ENCODE assay signal across 9 cellular contexts in genomic region chr14:69938751-69939150, GRCh38. TPM values are rescaled to one million over a fixed set of nuclear protein-coding genes. Genes with fewer than 3 reads are reported as not detected.
"Had no signal": no experiment of that assay in that cellular context is flagged by ENCODE, and none has a peak within 500 bp of the region (broad histone marks: within the 10 kb centered on the region; RNA-seq: fewer than 3 reads in every experiment).

No MANE protein-coding gene starts in this region.

- H3K4me1 Mint-ChIP-seq: GM23338, IgD-negative memory B cell had no signal

- H3K4me3 ChIP-seq: GM23338 had no signal

- H3K9me3 Mint-ChIP-seq: GM23338, H9 had no signal

- ATAC-seq: GM23338, HepG2 had no signal

- FAIRE-seq: H1, H54, HepG2 had no signal

- H3K27ac ChIP-seq: HL-60 had no signal

- DNase-seq: H9, HCEC 1CT, KBM-7 had no signal

- H3K4me2 ChIP-seq: GM23338 had no signal

- H3K36me3 Mint-ChIP-seq: IgD-negative memory B cell had no signal

- H3K27ac Mint-ChIP-seq: GM23338, H9, IgD-negative memory B cell had no signal

- H3K4me3 Mint-ChIP-seq: GM23338, H9, IgD-negative memory B cell had no signal

- H2AFZ ChIP-seq: GM23338 had no signal

RNA-seq across cellular contexts. Expression of gene SMOC1, which starts 59.5 kb away (rescaled TPM):
- polyA plus RNA-seq: IgD-negative memory B cell had no signal
